16 cellular contexts compared by ENCODE assay signal in the genomic region with DNA sequence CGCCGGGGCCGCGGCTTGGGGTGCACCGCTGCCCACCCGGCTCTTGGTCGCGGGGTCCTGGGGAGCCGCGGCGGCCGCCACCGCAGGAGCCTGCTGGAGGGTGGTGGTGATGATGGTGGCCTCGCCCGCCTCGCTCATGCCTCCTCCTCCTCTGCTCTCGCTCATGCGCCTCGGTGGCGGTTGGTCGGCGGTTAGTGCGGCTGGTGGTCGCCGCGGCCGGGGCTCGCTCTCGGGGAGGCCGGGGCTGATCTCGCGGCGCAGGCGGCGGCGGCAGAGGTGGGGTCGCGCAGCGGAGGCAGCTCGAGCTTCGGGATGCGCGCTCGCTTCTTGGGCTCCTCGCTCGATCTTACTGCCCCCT. TPM values are rescaled to one million over a fixed set of nuclear protein-coding genes. Genes with fewer than 3 reads are reported as not detected.
A peak's percentile ranks its signal among the peaks of the same experiment; 100 is the strongest.
DNase-seq lines count a peak whose midpoint lies in the region; ATAC-seq, FAIRE-seq and TF ChIP-seq lines count a peak whose summit lies in the region.
"Had no signal": no experiment of that assay in that cellular context is flagged by ENCODE, and none has a peak within 500 bp of the region (broad histone marks: within the 10 kb centered on the region; RNA-seq: fewer than 3 reads in every experiment).

No MANE protein-coding gene starts in this region.

- H3K4me1 ChIP-seq in left ventricle myocardium inferior (peaks cover 11% of the 10 kb centered on the region), right atrium auricular region (peaks cover 0 to 12% of the 10 kb centered on the region in 2 donors), endodermal cell (ENCODE audit: control insufficient read depth, insufficient read depth, low read length) (no peaks in the 10 kb centered on the region)

- TF ChIP-seq CTCF in left ventricle myocardium inferior (IDR thresholded peaks at IDR 0.05; ENCODE audit: borderline replicate concordance) (no peak), right atrium auricular region (IDR thresholded peaks at IDR 0.05) (no peak), endodermal cell (conservative IDR thresholded peaks at IDR 0.05) (no peak), nephron progenitor cell (IDR thresholded peaks at IDR 0.05) (no peak)

- H3K27ac ChIP-seq in left ventricle myocardium inferior (replicated peaks) (no peak overlapping the region), right atrium auricular region (no peak overlapping the region), endodermal cell (ENCODE audit: low read depth, low read length) (no peak overlapping the region)

- DNase-seq in left ventricle myocardium inferior (no peak), right atrium auricular region (ENCODE audit: low spot score) (no peak), endodermal cell (peak; percentile 60), nephron progenitor cell (peak; percentile 42), urothelium cell line (ENCODE audit: low spot score) (peak; percentile 14), DMS79 treated with DMSO at 0.1 percent for 48 hours (lab: John Stamatoyannopoulos, UW) (no peak), SIG-M5 (lab: John Stamatoyannopoulos, UW) (no peak)
- DNase-seq: kidney glomerular epithelial cell, NCI-H446, substantia nigra had no signal

- H3K36me3 Mint-ChIP-seq in endodermal cell (ENCODE audit: low read depth) (no peaks in the 10 kb centered on the region), nephron progenitor cell (ENCODE audit: low read depth) (no peaks in the 10 kb centered on the region)

- 1 to 3% methylated on average over 15 to 45 of the region's 46 CpGs for WGBS in endodermal cell (ENCODE audit: insufficient coverage in 1 of 2, insufficient read length in 1 of 2), 2 experiments

- H3K27me3 ChIP-seq in left ventricle myocardium inferior (ENCODE audit: low read depth) (peaks cover 87% of the 10 kb centered on the region), right atrium auricular region (peaks cover 6 to 9% of the 10 kb centered on the region in 2 donors), endodermal cell (ENCODE audit: control insufficient read depth, insufficient read depth, low read length, poor library complexity, severe bottlenecking) (peaks cover 70% of the 10 kb centered on the region)

- no peaks in the 10 kb centered on the region for H3K4me1 Mint-ChIP-seq in endodermal cell
- no peaks in the 10 kb centered on the region for H3K4me1 Mint-ChIP-seq in nephron progenitor cell

- H3K4me3 ChIP-seq in left ventricle myocardium inferior (peak overlapping the region; percentile 58), right atrium auricular region (peak overlapping the region in 1 of 2 donors; percentile 42), endodermal cell (ENCODE audit: low read length) (peak overlapping the region; percentile 71)
- H3K4me3 ChIP-seq: MG63 had no signal

- no peak overlapping the region for H3K9ac ChIP-seq in endodermal cell (ENCODE audit: extremely low read depth, low read length, poor library complexity, severe bottlenecking)

- H3K36me3 ChIP-seq in left ventricle myocardium inferior: no peaks in the 10 kb centered on the region
- H3K36me3 ChIP-seq in right atrium auricular region: no peaks in the 10 kb centered on the region
- H3K36me3 ChIP-seq in endodermal cell (ENCODE audit: control insufficient read depth, insufficient read depth, low read length): no peaks in the 10 kb centered on the region
- H3K36me3 ChIP-seq: MG63 had no signal

- H3K9me3 ChIP-seq in left ventricle myocardium inferior (replicated peaks) (peaks cover 13% of the 10 kb centered on the region), right atrium auricular region (no peaks in the 10 kb centered on the region), endodermal cell (ENCODE audit: control insufficient read depth, low read length) (peaks cover 3% of the 10 kb centered on the region)

- ATAC-seq in HG03571 (IDR thresholded peaks at IDR 0.05; ENCODE audit: unreplicated experiment): no peak

- H3K27ac Mint-ChIP-seq in endodermal cell (no peak overlapping the region), nephron progenitor cell (no peak overlapping the region)

- FAIRE-seq in urothelium cell line (lab: Jason Lieb, UNC): no peak
- FAIRE-seq: G401.6, TTC549 had no signal

- H3K4me3 Mint-ChIP-seq in endodermal cell (peak overlapping the region; percentile 47), nephron progenitor cell (peak overlapping the region; percentile 77)

- H3K9me3 Mint-ChIP-seq in endodermal cell (peaks cover 55% of the 10 kb centered on the region), nephron progenitor cell (peaks cover 40% of the 10 kb centered on the region)

- intact Hi-C loops in left ventricle myocardium inferior (cut with micrococcal nuclease): no loop called here

- H3K27me3 Mint-ChIP-seq in endodermal cell (ENCODE audit: insufficient read depth) (peaks cover 75% of the 10 kb centered on the region), nephron progenitor cell (ENCODE audit: low read depth, poor library complexity) (peaks cover 86% of the 10 kb centered on the region)

RNA-seq across cellular contexts. Expression of gene AHSP, which starts 41.6 kb away (rescaled TPM):
- not detected for total RNA-seq in left ventricle myocardium inferior
- total RNA-seq in right atrium auricular region: 1 to 10 TPM; 1.1 to 2.3 TPM
- not detected for total RNA-seq in endodermal cell
- not detected for polyA plus RNA-seq in endodermal cell (2013, experiment 1 of 2)
- polyA plus RNA-seq in endodermal cell (2013, experiment 2 of 2): not detected
- total RNA-seq: osteocyte, RPMI7951 had no signal

Comparison
In these comparisons a context has a peak if more than half of its experiments do, and no peak if none do; other contexts are left out.
1. DNase-seq: peak in endodermal cell (single experiment), nephron progenitor cell (single experiment) and urothelium cell line (single experiment); none in left ventricle myocardium inferior (single experiment), right atrium auricular region (single experiment), DMS79 treated with DMSO at 0.1 percent for 48 hours (single experiment) and SIG-M5 (single experiment).